ENCODE assay signal across 8 cellular contexts in genomic region chr22:22720724-22721261, GRCh38.
DNase-seq lines count a peak whose midpoint lies in the region; ATAC-seq and TF ChIP-seq lines count a peak whose summit lies in the region.

No MANE protein-coding gene starts in this region.

- TF ChIP-seq CTCF in stomach (IDR thresholded peaks at IDR 0.05) = no peak

- peaks cover 0 to 5% (median 0%) of the 10 kb centered on the region in 4 donors for H3K4me1 ChIP-seq in stomach

- peak overlapping the region in 3 of 5 donors; percentile 22 to 62 (median 62) for H3K27ac ChIP-seq in stomach

- H3K27me3 ChIP-seq in stomach = peaks cover 0 to 11% (median 0%) of the 10 kb centered on the region in 3 donors

- intact Hi-C loops in stomach (cut with DNase I; ENCODE audit: low total_unique reads) = no loop called here

- WGBS in stomach, 5 donors = 66 to 79% (median 77%) methylated on average over 5 to 6 of the region's 6 CpGs

- H3K4me3 ChIP-seq in stomach = no peak overlapping the region

- TF ChIP-seq POLR2A in erythroblast (IDR thresholded peaks at IDR 0.05; ENCODE audit: low read length) (peak; percentile 20), stomach (IDR thresholded peaks at IDR 0.05) (no peak)

- DNase-seq in Ammon's horn (ENCODE audit: low spot score) (peak; percentile 54), erythroblast (lab: John Stamatoyannopoulos, UW) (no peak), stomach (no peak), NCI-H526 treated with DMSO at 0.1 percent for 48 hours (lab: John Stamatoyannopoulos, UW) (no peak), DMS79 (lab: John Stamatoyannopoulos, UW) (no peak), DMS53 treated with DMSO at 0.1 percent for 48 hours (lab: John Stamatoyannopoulos, UW; ENCODE audit: unreplicated experiment) (no peak)

- no peak for TF ChIP-seq EP300 in stomach (IDR thresholded peaks at IDR 0.05)

- H3K36me3 ChIP-seq in stomach = no peaks in the 10 kb centered on the region

- ATAC-seq in GM19324 (IDR thresholded peaks at IDR 0.05; ENCODE audit: low FRiP score, unreplicated experiment) (peak; percentile 74), HG03460 (IDR thresholded peaks at IDR 0.05; ENCODE audit: unreplicated experiment) (peak; percentile 72)

- H3K9me3 ChIP-seq in stomach = no peaks in the 10 kb centered on the region
